Comparison of ENCODE assay signal across 17 cellular contexts in genomic region chr17:49753959-49754391, GRCh38. TPM values are rescaled to one million over a fixed set of nuclear protein-coding genes. Genes with fewer than 3 reads are reported as not detected.
DNase-seq lines count a peak whose midpoint lies in the region; ATAC-seq and TF ChIP-seq lines count a peak whose summit lies in the region.
"Had no signal": no experiment of that assay in that cellular context is flagged by ENCODE, and none has a peak within 500 bp of the region (broad histone marks: within the 10 kb centered on the region; RNA-seq: fewer than 3 reads in every experiment).

No MANE protein-coding gene starts in this region.

- no peak overlapping the region for H3K4me3 ChIP-seq in fibroblast of villous mesenchyme (ENCODE audit: low read depth, low read length)
- H3K4me3 ChIP-seq: GM12878, mucosa of descending colon, vagina had no signal

- H3K9me3 Mint-ChIP-seq in activated naive CD4-positive, alpha-beta T cell treated with anti-CD3 and anti-CD28 coated beads, Interleukin-2, amount 50 U/mL, for 24 hours, result no peaks in the 10 kb centered on the region
- H3K9me3 Mint-ChIP-seq in stimulated activated memory B cell treated with anti-CD40 and anti-IgM and Interleukin-4, amounts not matched to agents 10 μg/mL and 1 μg/mL and 100 μg/mL, for 72 hours, result no peaks in the 10 kb centered on the region
- H3K9me3 Mint-ChIP-seq in T-helper 2 cell treated with Interferon-gamma antibody and Interleukin-4, amounts not matched to agents 5 μg/mL and 100 μg/mL, for 36 hours, result no peaks in the 10 kb centered on the region

- H3K27ac Mint-ChIP-seq in activated naive CD4-positive, alpha-beta T cell treated with anti-CD3 and anti-CD28 coated beads, Interleukin-2, amount 50 U/mL, for 24 hours, result peak overlapping the region; percentile 68
- H3K27ac Mint-ChIP-seq in stimulated activated memory B cell treated with anti-CD40 and anti-IgM and Interleukin-4, amounts not matched to agents 10 μg/mL and 1 μg/mL and 100 μg/mL, for 72 hours, result peak overlapping the region; percentile 53
- H3K27ac Mint-ChIP-seq in T-helper 2 cell treated with Interferon-gamma antibody and Interleukin-4, amounts not matched to agents 5 μg/mL and 100 μg/mL, for 36 hours, result no peak overlapping the region
- H3K27ac Mint-ChIP-seq: progenitor cell of endocrine pancreas had no signal

- H3K4me3 Mint-ChIP-seq in activated naive CD4-positive, alpha-beta T cell treated with anti-CD3 and anti-CD28 coated beads, Interleukin-2, amount 50 U/mL, for 24 hours, result no peak overlapping the region
- H3K4me3 Mint-ChIP-seq in stimulated activated memory B cell treated with anti-CD40 and anti-IgM and Interleukin-4, amounts not matched to agents 10 μg/mL and 1 μg/mL and 100 μg/mL, for 72 hours, result no peak overlapping the region
- no peak overlapping the region for H3K4me3 Mint-ChIP-seq in T-helper 2 cell treated with Interferon-gamma antibody and Interleukin-4, amounts not matched to agents 5 μg/mL and 100 μg/mL, for 36 hours

- no peak for TF ChIP-seq CTCF in fibroblast of villous mesenchyme (IDR thresholded peaks at IDR 0.05; ENCODE audit: insufficient read depth, low read depth, low read length)

- H3K27me3 Mint-ChIP-seq in activated naive CD4-positive, alpha-beta T cell treated with anti-CD3 and anti-CD28 coated beads, Interleukin-2, amount 50 U/mL, for 24 hours, result no peaks in the 10 kb centered on the region
- H3K27me3 Mint-ChIP-seq in stimulated activated memory B cell treated with anti-CD40 and anti-IgM and Interleukin-4, amounts not matched to agents 10 μg/mL and 1 μg/mL and 100 μg/mL, for 72 hours, result no peaks in the 10 kb centered on the region
- no peaks in the 10 kb centered on the region for H3K27me3 Mint-ChIP-seq in T-helper 2 cell treated with Interferon-gamma antibody and Interleukin-4, amounts not matched to agents 5 μg/mL and 100 μg/mL, for 36 hours (ENCODE audit: low read depth)
- H3K27me3 Mint-ChIP-seq: progenitor cell of endocrine pancreas had no signal

- no peak for DNase-seq in activated naive CD4-positive, alpha-beta T cell (lab: John Stamatoyannopoulos, UW)
- DNase-seq in OCI-M1 (lab: John Stamatoyannopoulos, UW) (peak; percentile 88), fibroblast of villous mesenchyme (ENCODE audit: low read depth) (peak; percentile 97), superior temporal gyrus (ENCODE audit: extremely low spot score) (no peak), OCI-M2 (lab: John Stamatoyannopoulos, UW; ENCODE audit: unreplicated experiment) (no peak)
- no peak for DNase-seq in T-helper 2 cell treated with Interferon-gamma antibody and Interleukin-4, amounts not matched to agents 5 μg/mL and 100 μg/mL, for 36 hours (ENCODE audit: low spot score)
- DNase-seq: anterior cingulate cortex; foreskin melanocyte; mucosa of descending colon; NCI-H1694; NCI-H524 treated with DMSO at 0.1 percent for 48 hours; stimulated activated CD4-positive, alpha-beta T cell treated with anti-CD3 and anti-CD28 coated beads, Interleukin-1b, Interleukin-23, amount 100 ng/mL, for 48 hours had no signal

- no peak for ATAC-seq in stimulated activated memory B cell treated with anti-CD40 and anti-IgM and Interleukin-4, amounts not matched to agents 10 μg/mL and 1 μg/mL and 100 μg/mL, for 72 hours
- ATAC-seq: GM12878, mucosa of descending colon had no signal

- peaks cover 80% of the 10 kb centered on the region for H3K4me1 Mint-ChIP-seq in activated naive CD4-positive, alpha-beta T cell treated with anti-CD3 and anti-CD28 coated beads, Interleukin-2, amount 50 U/mL, for 24 hours
- H3K4me1 Mint-ChIP-seq in stimulated activated memory B cell treated with anti-CD40 and anti-IgM and Interleukin-4, amounts not matched to agents 10 μg/mL and 1 μg/mL and 100 μg/mL, for 72 hours, result peaks cover 75% of the 10 kb centered on the region
- peaks cover 39% of the 10 kb centered on the region for H3K4me1 Mint-ChIP-seq in T-helper 2 cell treated with Interferon-gamma antibody and Interleukin-4, amounts not matched to agents 5 μg/mL and 100 μg/mL, for 36 hours (ENCODE audit: low read depth)

- H3K36me3 Mint-ChIP-seq in activated naive CD4-positive, alpha-beta T cell treated with anti-CD3 and anti-CD28 coated beads, Interleukin-2, amount 50 U/mL, for 24 hours, result peaks cover 9% of the 10 kb centered on the region
- peaks cover 7% of the 10 kb centered on the region for H3K36me3 Mint-ChIP-seq in stimulated activated memory B cell treated with anti-CD40 and anti-IgM and Interleukin-4, amounts not matched to agents 10 μg/mL and 1 μg/mL and 100 μg/mL, for 72 hours
- peaks cover 34% of the 10 kb centered on the region for H3K36me3 Mint-ChIP-seq in T-helper 2 cell treated with Interferon-gamma antibody and Interleukin-4, amounts not matched to agents 5 μg/mL and 100 μg/mL, for 36 hours (ENCODE audit: low read depth)

RNA-seq across cellular contexts. Expression of gene FAM117A, which starts 10.0 kb away (rescaled TPM):
- 1.7 and 1.9 TPM in 2 replicates for total RNA-seq in fibroblast of villous mesenchyme

RNA-seq across cellular contexts. Expression of gene KAT7, which starts 34.5 kb away (rescaled TPM):
- 38.0 and 43.2 TPM in 2 replicates for total RNA-seq in fibroblast of villous mesenchyme

RNA-seq across cellular contexts. Expression of gene SLC35B1, which starts 46.2 kb away (rescaled TPM):
- total RNA-seq in fibroblast of villous mesenchyme, result 56.4 and 61.3 TPM in 2 replicates

Comparison
In these comparisons a context has a peak if more than half of its experiments do, and no peak if none do; other contexts are left out.
1. DNase-seq: peak in OCI-M1 (single experiment) and fibroblast of villous mesenchyme (single experiment); none in activated naive CD4-positive, alpha-beta T cell (0 of 4), superior temporal gyrus (single experiment), T-helper 2 cell treated with Interferon-gamma antibody and Interleukin-4, amounts not matched to agents 5 μg/mL and 100 μg/mL, for 36 hours (single experiment) and OCI-M2 (single experiment).